ENCODE assay signal across 9 cellular contexts in genomic region chr5:151123897-151124751, GRCh38. TPM values are rescaled to one million over a fixed set of nuclear protein-coding genes. Genes with fewer than 3 reads are reported as not detected.
DNase-seq lines count a peak whose midpoint lies in the region; ATAC-seq, FAIRE-seq and TF ChIP-seq lines count a peak whose summit lies in the region.
"Had no signal": no experiment of that assay in that cellular context is flagged by ENCODE, and none has a peak within 500 bp of the region (broad histone marks: within the 10 kb centered on the region; RNA-seq: fewer than 3 reads in every experiment).

No MANE protein-coding gene starts in this region.

- no peaks in the 10 kb centered on the region for H3K9me3 Mint-ChIP-seq in activated T-cell treated with anti-CD3 and anti-CD28 coated beads, Interleukin-2, amount 50 U/mL, for 4 hours
- H3K9me3 Mint-ChIP-seq: T-helper 1 cell treated with Interleukin-12 subunit alpha and Interleukin-12 subunit beta and Interleukin-4 antibody, amounts not matched to agents 30 μg/mL and 1 μg/mL, for 36 hours had no signal

- H3K27ac ChIP-seq in tibial nerve: peak overlapping the region in 3 of 4 donors; percentile 8 to 39 (median 35)

- H3K36me3 ChIP-seq in tibial nerve: peaks cover 0 to 89% (median 22%) of the 10 kb centered on the region in 3 donors

- H3K27me3 ChIP-seq in tibial nerve: no peaks in the 10 kb centered on the region

- FAIRE-seq in GM12892 (lab: Jason Lieb, UNC) (peak; percentile 92), frontal cortex (lab: Jason Lieb, UNC) (no peak)

- peaks cover 53% of the 10 kb centered on the region for H3K4me1 Mint-ChIP-seq in activated T-cell treated with anti-CD3 and anti-CD28 coated beads, Interleukin-2, amount 50 U/mL, for 4 hours (ENCODE audit: low read depth)

- no peak for TF ChIP-seq CTCF in tibial nerve (IDR thresholded peaks at IDR 0.05)

- peaks cover 0 to 15% (median 3%) of the 10 kb centered on the region in 4 donors for H3K4me1 ChIP-seq in tibial nerve

- no peaks in the 10 kb centered on the region for H3K9me3 ChIP-seq in tibial nerve

- TF ChIP-seq EP300 in tibial nerve (IDR thresholded peaks at IDR 0.05): no peak

- WGBS in tibial nerve, 2 donors: 69 to 72% methylated on average over 16 to 17 of the region's 17 CpGs

- H3K4me3 Mint-ChIP-seq in activated T-cell treated with anti-CD3 and anti-CD28 coated beads, Interleukin-2, amount 50 U/mL, for 4 hours: peak overlapping the region; percentile 40
- H3K4me3 Mint-ChIP-seq: T-helper 1 cell treated with Interleukin-12 subunit alpha and Interleukin-12 subunit beta and Interleukin-4 antibody, amounts not matched to agents 30 μg/mL and 1 μg/mL, for 36 hours had no signal

- peak; percentile 27; the same call in 1 of the 2 replicates for TF ChIP-seq POLR2A in GM12892 (IDR thresholded peaks at IDR 0.05; ENCODE audit: low read depth, low read length)
- no peak for TF ChIP-seq POLR2A in tibial nerve (IDR thresholded peaks at IDR 0.05)

- H3K27me3 Mint-ChIP-seq in activated T-cell treated with anti-CD3 and anti-CD28 coated beads, Interleukin-2, amount 50 U/mL, for 4 hours (ENCODE audit: low read depth): no peaks in the 10 kb centered on the region

- DNase-seq in GM12892 (ENCODE audit: insufficient read length): peak; percentile 68
- DNase-seq in activated T-cell treated with anti-CD3 and anti-CD28 coated beads, Interleukin-2, amount 50 U/mL, for 4 hours: peak; percentile 53
- peak; percentile 41 for DNase-seq in iris pigment epithelial cell (ENCODE audit: low read depth)
- no peak for DNase-seq in tibial nerve (ENCODE audit: low spot score in 2 of 2)
- DNase-seq in DMS153 (lab: John Stamatoyannopoulos, UW): no peak
- no peak for DNase-seq in frontal cortex (ENCODE audit: low spot score in 2 of 2)

- ATAC-seq in GM21515 (IDR thresholded peaks at IDR 0.05; ENCODE audit: unreplicated experiment) (peak; percentile 85), HG03575 (IDR thresholded peaks at IDR 0.05; ENCODE audit: extremely low read depth, insufficient number of reproducible peaks, low FRiP score, unreplicated experiment) (peak; percentile 59)
- peak; percentile 54 to 63 for ATAC-seq in activated T-cell treated with anti-CD3 and anti-CD28 coated beads, Interleukin-2, amount 50 U/mL, for 4 hours

- H3K4me3 ChIP-seq in tibial nerve: no peak overlapping the region

- peaks cover 52% of the 10 kb centered on the region for H3K36me3 Mint-ChIP-seq in activated T-cell treated with anti-CD3 and anti-CD28 coated beads, Interleukin-2, amount 50 U/mL, for 4 hours (ENCODE audit: insufficient read depth)

RNA-seq across cellular contexts. Expression of gene ANXA6, which starts 33.5 kb away (rescaled TPM):
- 349 TPM for polyA plus RNA-seq in GM12892 (2012; ENCODE audit: missing spikeins)
- total RNA-seq in activated T-cell treated with anti-CD3 and anti-CD28 coated beads, Interleukin-2, amount 50 U/mL, for 4 hours: 100 to 1,000 TPM; 102 to 156 (median 128) TPM
- total RNA-seq in tibial nerve (100 to 1,000 TPM; 168 to 282 (median 181) TPM), frontal cortex (48.9 TPM)

RNA-seq across cellular contexts. Expression of gene TNIP1, which starts 43.3 kb away (rescaled TPM):
- 187 TPM for polyA plus RNA-seq in GM12892 (2012; ENCODE audit: missing spikeins)
- total RNA-seq in activated T-cell treated with anti-CD3 and anti-CD28 coated beads, Interleukin-2, amount 50 U/mL, for 4 hours: 100 to 1,000 TPM; 199 to 329 (median 211) TPM
- total RNA-seq in tibial nerve: 100 to 1,000 TPM in 1 of 4 donors, 10 to 100 TPM in 3; 91.2 to 108 (median 94.3) TPM
- total RNA-seq in frontal cortex: 15.1 TPM

Comparison
In these comparisons a context has a peak if more than half of its experiments do, and no peak if none do; other contexts are left out.
1. DNase-seq: peak in GM12892 (single experiment), activated T-cell treated with anti-CD3 and anti-CD28 coated beads, Interleukin-2, amount 50 U/mL, for 4 hours (single experiment) and iris pigment epithelial cell (single experiment); none in tibial nerve (0 of 2), DMS153 (single experiment) and frontal cortex (0 of 2).
2. Peak in every context shown above with its lines, with median percentiles within 50 percentile points of each other: ATAC-seq.